Comparison of ENCODE assay signal across 34 cellular contexts in the genomic region with DNA sequence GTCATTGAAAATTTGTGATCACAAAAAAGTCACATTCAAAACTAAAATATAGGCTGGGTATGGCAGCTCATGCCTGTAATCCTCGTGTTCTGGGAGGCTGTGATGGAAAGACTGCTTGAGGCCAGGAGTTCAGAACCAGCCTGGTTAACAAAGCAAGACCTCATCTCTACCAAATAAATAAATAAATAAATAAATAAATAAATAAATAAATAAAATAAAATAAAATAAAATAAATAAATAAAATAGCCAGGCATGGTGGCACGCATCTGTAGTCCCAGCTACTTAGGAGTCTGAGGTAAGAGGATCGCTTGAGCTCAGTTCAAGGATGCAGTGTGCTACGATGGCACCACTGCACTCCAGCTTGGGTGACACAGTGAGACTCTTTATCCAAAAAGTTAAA.
"Had no signal": no experiment of that assay in that cellular context is flagged by ENCODE, and none has a peak within 500 bp of the region (broad histone marks: within the 10 kb centered on the region; RNA-seq: fewer than 3 reads in every experiment).

No MANE protein-coding gene starts in this region.

- DNase-seq: Karpas-422, Kasumi-1, MG63, MM.1S, MV-4-11, NCI-H1048, NCI-H1092, NCI-H1092 treated with DMSO at 0.1 percent for 48 hours, NCI-H1105, NCI-H1105 treated with DMSO at 0.1 percent for 48 hours, NCI-H1417, NCI-H1417 treated with DMSO at 0.1 percent for 48 hours, NCI-H1436, NCI-H1436 treated with DMSO at 0.1 percent for 48 hours, NCI-H146, NCI-H1694, NCI-H1694 treated with DMSO at 0.1 percent for 48 hours, NCI-H187, NCI-H187 treated with DMSO at 0.1 percent for 48 hours, NCI-H1930, NCI-H2029, NCI-H2029 treated with DMSO at 0.1 percent for 48 hours, NCI-H2081, NCI-H2081 treated with DMSO at 0.1 percent for 48 hours, NCI-H2107, NCI-H2171, NCI-H2171 treated with DMSO at 0.1 percent for 48 hours, NCI-H2227 treated with DMSO at 0.1 percent for 48 hours, NCI-H226, NCI-H345, NCI-H446, NCI-H446 treated with DMSO at 0.1 percent for 48 hours, NCI-H510A had no signal

- H3K9me3 ChIP-seq: MG63 had no signal

- H3K36me3 ChIP-seq: MG63 had no signal

- H3K27me3 ChIP-seq: MG63 had no signal

- H3K4me3 ChIP-seq: MG63 had no signal

- H3K27ac ChIP-seq: KMS-11 had no signal
